ENCODE assay signal across 20 cellular contexts in the genomic region with DNA sequence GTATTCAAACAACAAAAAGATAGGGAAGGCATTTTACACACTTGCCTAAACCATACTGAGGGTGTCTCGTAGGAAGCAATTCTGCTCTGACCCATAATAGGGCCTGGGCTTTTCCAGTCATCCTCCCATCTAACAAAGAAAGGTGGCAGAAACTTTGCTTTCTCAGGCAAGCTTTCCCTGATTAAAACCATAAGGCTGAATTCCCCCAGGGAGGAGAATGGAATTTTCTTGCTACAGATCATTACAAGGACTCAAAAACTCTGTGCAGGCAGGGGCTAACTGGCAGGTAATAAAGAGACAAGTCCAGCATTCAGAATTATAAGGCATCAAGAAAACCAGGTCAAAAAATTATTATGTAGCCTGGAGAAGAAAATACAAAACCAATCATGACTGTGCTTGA.
"Had no signal": no experiment of that assay in that cellular context is flagged by ENCODE, and none has a peak within 500 bp of the region (broad histone marks: within the 10 kb centered on the region; RNA-seq: fewer than 3 reads in every experiment).

No MANE protein-coding gene starts in this region.

- H3K4me1 ChIP-seq: ascending aorta, breast epithelium, psoas muscle, right lobe of liver had no signal

- H3K36me3 Mint-ChIP-seq: activated CD8-positive, alpha-beta memory T cell treated with anti-CD3 and anti-CD28 coated beads, Interleukin-2, amount 10 ng/mL, durations not matched to agents 7 days and 5 days; naive B cell; T-cell had no signal

- H3K9me2 ChIP-seq: SK-N-SH had no signal

- H3K9ac ChIP-seq: SK-N-SH had no signal

- ATAC-seq: activated CD8-positive, alpha-beta memory T cell treated with anti-CD3 and anti-CD28 coated beads, Interleukin-2, amount 10 ng/mL, durations not matched to agents 7 days and 5 days; activated naive CD8-positive, alpha-beta T cell treated with anti-CD3 and anti-CD28 coated beads, Interleukin-2, amount 50 U/mL, for 24 hours; left lobe of liver; psoas muscle; right lobe of liver; T-cell had no signal

- H3K4me1 Mint-ChIP-seq: activated naive CD8-positive, alpha-beta T cell treated with anti-CD3 and anti-CD28 coated beads, Interleukin-2, amount 50 U/mL, for 24 hours; naive B cell; T-cell had no signal

- H3K27me3 ChIP-seq: ascending aorta, breast epithelium, right lobe of liver had no signal

- DNase-seq: activated CD8-positive, alpha-beta memory T cell treated with anti-CD3 and anti-CD28 coated beads, Interleukin-2, amount 10 ng/mL, durations not matched to agents 7 days and 5 days; activated naive CD4-positive, alpha-beta T cell treated with anti-CD3 and anti-CD28 coated beads for 36 hours; activated naive CD8-positive, alpha-beta T cell treated with anti-CD3 and anti-CD28 coated beads, Interleukin-2, amount 50 U/mL, for 24 hours; activated T-cell treated with anti-CD3 and anti-CD28 coated beads, Interleukin-2, amount 50 U/mL, for 1 hour; endodermal cell; foreskin melanocyte; head of caudate nucleus; mammary epithelial cell; naive B cell; nucleus accumbens; psoas muscle; right lobe of liver; SK-N-SH; T-cell; T-helper 9 cell had no signal

- H3K4me2 ChIP-seq: SK-N-SH had no signal

- H3K4me3 ChIP-seq: ascending aorta, breast epithelium, psoas muscle, right lobe of liver, thoracic aorta had no signal

- H3K4me3 Mint-ChIP-seq: activated CD8-positive, alpha-beta memory T cell treated with anti-CD3 and anti-CD28 coated beads, Interleukin-2, amount 10 ng/mL, durations not matched to agents 7 days and 5 days; activated naive CD4-positive, alpha-beta T cell treated with anti-CD3 and anti-CD28 coated beads for 36 hours; activated naive CD8-positive, alpha-beta T cell treated with anti-CD3 and anti-CD28 coated beads, Interleukin-2, amount 50 U/mL, for 24 hours; endodermal cell; naive B cell; T-cell had no signal

- H3K36me3 ChIP-seq: ascending aorta, breast epithelium, right lobe of liver, thoracic aorta had no signal

- H3K27ac Mint-ChIP-seq: activated CD8-positive, alpha-beta memory T cell treated with anti-CD3 and anti-CD28 coated beads, Interleukin-2, amount 10 ng/mL, durations not matched to agents 7 days and 5 days; activated naive CD4-positive, alpha-beta T cell treated with anti-CD3 and anti-CD28 coated beads for 36 hours; activated naive CD8-positive, alpha-beta T cell treated with anti-CD3 and anti-CD28 coated beads, Interleukin-2, amount 50 U/mL, for 24 hours; activated T-helper 2 cell treated with anti-CD3 and anti-CD28 coated beads, Interferon-gamma antibody, Interleukin-2, Interleukin-4, amounts not matched to agents 10 μg/mL and 5 μg/mL and 100 μg/mL, durations not matched to agents 14 hours and 24 hours and 36 hours; endodermal cell; naive B cell; T-cell had no signal

- H3K27ac ChIP-seq: ascending aorta, breast epithelium, psoas muscle, right lobe of liver, thoracic aorta had no signal

- H3K9me3 ChIP-seq: ascending aorta, breast epithelium, psoas muscle, right lobe of liver, SK-N-SH, thoracic aorta had no signal

- H3K9me3 Mint-ChIP-seq: activated naive CD4-positive, alpha-beta T cell treated with anti-CD3 and anti-CD28 coated beads for 36 hours; activated naive CD8-positive, alpha-beta T cell treated with anti-CD3 and anti-CD28 coated beads, Interleukin-2, amount 50 U/mL, for 24 hours; activated T-helper 2 cell treated with anti-CD3 and anti-CD28 coated beads, Interferon-gamma antibody, Interleukin-2, Interleukin-4, amounts not matched to agents 10 μg/mL and 5 μg/mL and 100 μg/mL, durations not matched to agents 14 hours and 24 hours and 36 hours; endodermal cell; naive B cell; T-cell had no signal
